21 cellular contexts compared by ENCODE assay signal in the genomic region with DNA sequence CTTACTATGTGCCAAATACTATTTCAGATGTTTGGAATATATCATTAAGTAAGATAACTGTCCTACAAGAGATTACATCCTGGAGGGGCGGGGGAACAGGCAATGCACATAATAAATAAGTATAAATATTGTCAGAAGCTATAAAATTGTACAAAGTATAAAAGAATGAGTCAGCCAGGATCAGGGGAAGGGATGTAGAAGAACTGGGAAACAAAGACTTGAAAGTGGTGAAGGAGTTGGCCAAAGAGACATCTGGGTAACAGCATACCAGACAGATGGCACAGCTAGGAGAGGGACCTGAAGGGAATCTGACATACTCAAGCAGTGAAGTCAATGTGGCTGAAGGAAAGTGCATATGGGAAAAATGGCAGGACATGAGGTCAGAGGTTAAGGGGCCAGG. TPM values are rescaled to one million over a fixed set of nuclear protein-coding genes. Genes with fewer than 3 reads are reported as not detected.
DNase-seq lines count a peak whose midpoint lies in the region; ATAC-seq and TF ChIP-seq lines count a peak whose summit lies in the region.
"Had no signal": no experiment of that assay in that cellular context is flagged by ENCODE, and none has a peak within 500 bp of the region (broad histone marks: within the 10 kb centered on the region; RNA-seq: fewer than 3 reads in every experiment).

No MANE protein-coding gene starts in this region.

- no TSS peak for BruUV-seq in PC-3 (replicated peaks; lab: Mats Ljungman, UMichigan)

- no peaks in the 10 kb centered on the region for H3F3A ChIP-seq in PC-3 (ENCODE audit: low read length, unreplicated experiment)

- TF ChIP-seq CTCF in PC-3 (conservative IDR thresholded peaks at IDR 0.05; ENCODE audit: low read depth, low read length) (no peak), glutamatergic neuron (IDR thresholded peaks at IDR 0.05; ENCODE audit: partially characterized antibody, unreplicated experiment) (no peak)

- H2AFZ ChIP-seq in PC-3 (ENCODE audit: low read length): no peak overlapping the region

- CTCF ChIA-PET in PC-3 (lab: Charles Lee): no interaction called here

- H3K9me2 ChIP-seq in PC-3 (replicated peaks; ENCODE audit: low read length): no peaks in the 10 kb centered on the region

- H3K79me2 ChIP-seq in PC-3 (ENCODE audit: low read length): no peaks in the 10 kb centered on the region

- peaks cover 14% of the 10 kb centered on the region for H3K36me3 Mint-ChIP-seq in glutamatergic neuron (ENCODE audit: unreplicated experiment)
- H3K36me3 Mint-ChIP-seq: CD4-positive, CD25-positive, alpha-beta regulatory T cell; CD8-positive, alpha-beta T cell had no signal

- no peaks in the 10 kb centered on the region for H3K9me3 ChIP-seq in PC-3 (ENCODE audit: low read length)
- H3K9me3 ChIP-seq: BLaER1, Caco-2, HAP-1 had no signal

- H3K27me3 ChIP-seq in PC-3 (ENCODE audit: low read length): no peaks in the 10 kb centered on the region
- H3K27me3 ChIP-seq: BLaER1 had no signal

- ATAC-seq in PC-3: peak; percentile 94
- ATAC-seq: CD8-positive, alpha-beta T cell had no signal

- H3K9ac ChIP-seq in PC-3 (ENCODE audit: low read length): no peak overlapping the region
- H3K9ac ChIP-seq: BLaER1 had no signal

- intact Hi-C loops in PC-3 (cut with micrococcal nuclease): no loop called here

- H3K4me1 ChIP-seq in PC-3 (ENCODE audit: insufficient read depth, low read length): no peaks in the 10 kb centered on the region
- H3K4me1 ChIP-seq: BLaER1, Caco-2, HAP-1 had no signal

- no peak overlapping the region for H3K4me3 ChIP-seq in PC-3 (ENCODE audit: low read length)
- H3K4me3 ChIP-seq: BLaER1, HAP-1 had no signal

- peaks cover 17% of the 10 kb centered on the region for H3K27me3 Mint-ChIP-seq in glutamatergic neuron (ENCODE audit: unreplicated experiment)
- H3K27me3 Mint-ChIP-seq: B cell; CD4-positive, CD25-positive, alpha-beta regulatory T cell had no signal

- H3K4me1 Mint-ChIP-seq in glutamatergic neuron (ENCODE audit: low read depth, unreplicated experiment): peaks cover 26% of the 10 kb centered on the region
- H3K4me1 Mint-ChIP-seq: B cell; CD4-positive, CD25-positive, alpha-beta regulatory T cell had no signal

- H3K4me2 ChIP-seq in PC-3 (ENCODE audit: low read length): no peak overlapping the region
- H3K4me2 ChIP-seq: BLaER1 had no signal

- DNase-seq in DMS 273 (lab: John Stamatoyannopoulos, UW; ENCODE audit: unreplicated experiment): peak; percentile 12
- DNase-seq in DMS 273 treated with DMSO at 0.1 percent for 48 hours (lab: John Stamatoyannopoulos, UW): no peak
- DNase-seq in PC-3: peak; percentile 11
- no peak for DNase-seq in glutamatergic neuron
- DNase-seq in pons (ENCODE audit: low spot score): no peak
- DNase-seq in stimulated activated CD4-positive, alpha-beta T cell treated with anti-CD3 and anti-CD28 coated beads, Interleukin-2, amount 100 ng/mL, for 24 hours: no peak
- no peak for DNase-seq in GM19238 (ENCODE audit: insufficient read length, low spot score)
- DNase-seq: Caco-2; CD4-positive, CD25-positive, alpha-beta regulatory T cell; CD8-positive, alpha-beta T cell; DMS53; DMS79 treated with DMSO at 0.1 percent for 48 hours; GF-D8; GOT3; HFFc6 had no signal

- peak overlapping the region; percentile 95 for H3K27ac Mint-ChIP-seq in glutamatergic neuron (ENCODE audit: unreplicated experiment)
- H3K27ac Mint-ChIP-seq: B cell; CD4-positive, CD25-positive, alpha-beta regulatory T cell; CD8-positive, alpha-beta T cell; HFFc6 had no signal

- H3K27ac ChIP-seq in PC-3 (ENCODE audit: low read length): no peak overlapping the region
- H3K27ac ChIP-seq: 22Rv1, BLaER1, C4-2B had no signal

- POLR2A ChIA-PET in PC-3 (lab: Charles Lee; ENCODE audit: unreplicated experiment): interaction anchor here (0.7 kb wide), 1 partner anchor 9 kb away, joined by 3 read pairs; no protein-coding TSS in a partner anchor

- H3K9me3 Mint-ChIP-seq in glutamatergic neuron (ENCODE audit: unreplicated experiment): peaks cover 12% of the 10 kb centered on the region

- no peaks in the 10 kb centered on the region for H3K36me3 ChIP-seq in PC-3 (ENCODE audit: low read depth, low read length)
- H3K36me3 ChIP-seq: BLaER1, HAP-1 had no signal

- no peaks in the 10 kb centered on the region for H4K20me1 ChIP-seq in PC-3 (ENCODE audit: low read length)
- H4K20me1 ChIP-seq: BLaER1 had no signal

- peak overlapping the region; percentile 30 for H3K4me3 Mint-ChIP-seq in glutamatergic neuron (ENCODE audit: unreplicated experiment)
- H3K4me3 Mint-ChIP-seq: B cell; CD4-positive, CD25-positive, alpha-beta regulatory T cell; CD8-positive, alpha-beta T cell; HFFc6 had no signal

RNA-seq across cellular contexts. Expression of a gene that starts 53.9 kb away (rescaled TPM):
- total RNA-seq in PC-3 (2014; rRNA removed) (not detected in 2 replicates), glutamatergic neuron (ENCODE audit: unreplicated experiment) (40.7 TPM)
- total RNA-seq: B cell; Caco-2; CD4-positive, CD25-positive, alpha-beta regulatory T cell; CD8-positive, alpha-beta T cell; G401; HFFc6 had no signal

Comparison
In these comparisons a context has a peak if more than half of its experiments do, and no peak if none do; other contexts are left out.
1. DNase-seq: peak in DMS 273 (single experiment) and PC-3 (single experiment); none in DMS 273 treated with DMSO at 0.1 percent for 48 hours (single experiment), glutamatergic neuron (single experiment), pons (single experiment), stimulated activated CD4-positive, alpha-beta T cell treated with anti-CD3 and anti-CD28 coated beads, Interleukin-2, amount 100 ng/mL, for 24 hours (0 of 2) and GM19238 (single experiment).
2. RNA of a gene that starts 53.9 kb away (total RNA-seq): 40.7 TPM in glutamatergic neuron (single experiment); not detected in PC-3; every median in the first group is over 10 times any median in the second.